In genomic region chr12:10249690-10250455, GRCh38 we compare ENCODE assay signal across 2 cellular contexts.
TF ChIP-seq lines count a peak whose summit lies in the region.

No MANE protein-coding gene starts in this region.

TF ChIP-seq in HepG2, 621 proteins besides CTCF, POLR2A, EP300 and RAD21:
- TF ChIP-seq IKZF4 (CRISPR knock-in tag; IDR thresholded peaks at IDR 0.05; ENCODE audit: borderline replicate concordance, low read depth, not compliant biosample characterization) (no peak), KLF11 (CRISPR knock-in tag; IDR thresholded peaks at IDR 0.05) (no peak), MTF2 (CRISPR knock-in tag; IDR thresholded peaks at IDR 0.05; ENCODE audit: borderline replicate concordance) (no peak), ATF3 (CRISPR knock-in tag; IDR thresholded peaks at IDR 0.05) (no peak), PAF1 (CRISPR knock-in tag; IDR thresholded peaks at IDR 0.05) (no peak), SNAPC2 (CRISPR knock-in tag; IDR thresholded peaks at IDR 0.05) (no peak), ZNF235 (CRISPR knock-in tag; IDR thresholded peaks at IDR 0.05; ENCODE audit: borderline replicate concordance) (no peak), ATF2 (CRISPR knock-in tag; IDR thresholded peaks at IDR 0.05) (no peak), YEATS2 (CRISPR knock-in tag; IDR thresholded peaks at IDR 0.05; ENCODE audit: borderline replicate concordance) (no peak), BRF2 (CRISPR knock-in tag; IDR thresholded peaks at IDR 0.05) (no peak), ZNF670 (CRISPR knock-in tag; IDR thresholded peaks at IDR 0.05; ENCODE audit: borderline replicate concordance) (no peak), TBX3 (IDR thresholded peaks at IDR 0.05; ENCODE audit: borderline replicate concordance) (no peak), ZNF619 (CRISPR knock-in tag; IDR thresholded peaks at IDR 0.05) (no peak), STAG1 (CRISPR knock-in tag; IDR thresholded peaks at IDR 0.05) (no peak), DNMT1 (CRISPR knock-in tag; IDR thresholded peaks at IDR 0.05) (no peak)

TF ChIP-seq in H1, 55 proteins besides CTCF, POLR2A, EP300 and RAD21:
- TF ChIP-seq BACH1 (IDR thresholded peaks at IDR 0.05; ENCODE audit: low read length) (no peak), HDAC2 (IDR thresholded peaks at IDR 0.05; ENCODE audit: borderline replicate concordance in 1 of 2, low read depth in 2 of 2, low read length in 2 of 2) (no peak), CBX5 (IDR thresholded peaks at IDR 0.05; ENCODE audit: low read depth, low read length) (no peak), JUND (IDR thresholded peaks at IDR 0.05; ENCODE audit: low read length) (no peak), GTF2F1 (IDR thresholded peaks at IDR 0.05; ENCODE audit: borderline replicate concordance, low read depth, low read length) (no peak), NRF1 (IDR thresholded peaks at IDR 0.05; ENCODE audit: low read depth, low read length) (no peak), SIN3A (conservative IDR thresholded peaks at IDR 0.05 in 1 of 2, IDR thresholded peaks at IDR 0.05 in 1 of 2; ENCODE audit: low read depth in 1 of 2, low read length in 2 of 2) (no peak), TEAD4 (IDR thresholded peaks at IDR 0.05; ENCODE audit: low read depth, low read length) (no peak), USF2 (IDR thresholded peaks at IDR 0.05; ENCODE audit: low read length) (no peak), RBBP5 (IDR thresholded peaks at IDR 0.05; ENCODE audit: borderline replicate concordance, low read depth, low read length) (no peak), ZNF274 (IDR thresholded peaks at IDR 0.05; ENCODE audit: borderline replicate concordance, extremely low read depth, low read length) (no peak), EGR1 (IDR thresholded peaks at IDR 0.05; ENCODE audit: borderline replicate concordance, low read depth, low read length) (no peak)
